ENCODE assay signal across 9 cellular contexts in the genomic region with DNA sequence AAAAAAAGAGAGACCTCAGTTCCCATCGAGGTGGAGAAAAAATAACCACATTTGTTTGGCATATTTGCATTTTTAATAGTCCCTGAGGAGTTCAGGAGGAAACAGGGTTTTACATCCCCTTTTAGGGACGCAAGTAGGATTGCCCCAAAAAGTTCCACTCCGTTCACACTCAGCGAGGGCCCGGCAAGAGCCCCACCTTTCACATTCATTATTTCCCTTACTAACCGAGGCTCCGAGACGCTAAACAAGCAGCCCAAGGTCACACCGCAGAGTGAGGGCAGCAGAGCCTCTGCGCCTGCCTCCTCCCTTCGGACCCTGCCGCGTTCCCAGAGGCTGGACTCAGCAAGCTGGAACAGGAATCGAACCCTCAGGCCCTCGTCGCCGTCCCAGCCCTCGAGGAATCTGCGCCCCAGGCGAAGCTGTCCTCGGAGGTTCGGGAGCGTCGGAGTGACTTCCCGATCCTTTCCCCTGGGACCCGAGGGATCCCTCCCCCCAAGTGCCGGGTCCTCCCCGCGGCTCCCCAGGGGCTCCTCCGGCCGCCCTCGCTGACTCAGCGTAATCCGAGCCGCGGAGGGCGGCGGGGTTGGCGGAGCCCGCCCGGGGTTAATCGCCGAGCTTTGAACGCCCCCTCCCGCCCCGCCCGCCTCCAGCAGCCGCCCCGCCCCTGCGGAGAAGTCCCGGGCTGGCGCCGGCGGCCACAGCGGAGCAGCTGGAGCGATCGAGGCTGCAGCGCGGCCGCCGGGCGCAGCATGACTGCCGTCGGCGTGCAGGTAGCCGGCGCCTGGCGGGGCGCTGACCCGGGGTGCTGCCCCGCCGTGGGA. TPM values are rescaled to one million over a fixed set of nuclear protein-coding genes. Genes with fewer than 3 reads are reported as not detected.
DNase-seq lines count a peak whose midpoint lies in the region; ATAC-seq, FAIRE-seq and TF ChIP-seq lines count a peak whose summit lies in the region.
"Had no signal": no experiment of that assay in that cellular context is flagged by ENCODE, and none has a peak within 500 bp of the region (broad histone marks: within the 10 kb centered on the region; RNA-seq: fewer than 3 reads in every experiment).

A gene with protein sequence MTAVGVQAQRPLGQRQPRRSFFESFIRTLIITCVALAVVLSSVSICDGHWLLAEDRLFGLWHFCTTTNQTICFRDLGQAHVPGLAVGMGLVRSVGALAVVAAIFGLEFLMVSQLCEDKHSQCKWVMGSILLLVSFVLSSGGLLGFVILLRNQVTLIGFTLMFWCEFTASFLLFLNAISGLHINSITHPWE (plus strand): TSS at position 700 of the 821 bp plus-strand sequence. CDS start 50 bp downstream, at position 750.

- no peaks in the 10 kb centered on the region for H3K36me3 Mint-ChIP-seq in WTC11

- DNase-seq in AG04449 (ENCODE audit: low read depth, low spot score): no peak
- DNase-seq in HCEC 1CT: peak; percentile 29
- DNase-seq in LHCN-M2 (ENCODE audit: low read depth): peak; percentile 46
- DNase-seq in WTC11 (ENCODE audit: low spot score): peak; percentile 79
- DNase-seq in Right ventricle myocardium superior: peak; percentile 81
- DNase-seq in pancreas: peak; percentile 78 to 91 (median 82)
- no peak for DNase-seq in NK-92 (lab: John Stamatoyannopoulos, UW; ENCODE audit: unreplicated experiment)

- 2% methylated on average over 42 to 72 of the region's 72 CpGs for WGBS in pancreas, 2 donors

- peaks cover 69% of the 10 kb centered on the region for H3K4me1 Mint-ChIP-seq in WTC11

- H3K4me1 ChIP-seq in pancreas: peaks cover 8 to 20% (median 9%) of the 10 kb centered on the region in 3 donors

- no peaks in the 10 kb centered on the region for H3K27me3 ChIP-seq in pancreas

- TF ChIP-seq CTCF in AG04449 (IDR thresholded peaks at IDR 0.05; ENCODE audit: insufficient read depth, low read length, missing control alignments) (no peak), WTC11 (IDR thresholded peaks at IDR 0.05) (no peak), pancreas (IDR thresholded peaks at IDR 0.05) (no peak)

- H3K36me3 ChIP-seq in pancreas: no peaks in the 10 kb centered on the region

- peak within 1 kb of the TSS; percentile 87 for H3K4me3 Mint-ChIP-seq in WTC11
- H3K4me3 Mint-ChIP-seq: T-helper 1 cell treated with Interleukin-12 subunit alpha and Interleukin-12 subunit beta and Interleukin-4 antibody, amounts not matched to agents 30 μg/mL and 1 μg/mL, for 36 hours had no signal

- H3K4me3 ChIP-seq in AG04449 (ENCODE audit: low read depth, low read length) (peak within 1 kb of the TSS; percentile 46), GM08714 (ENCODE audit: low read length) (peak within 1 kb of the TSS; percentile 59; the same call in 1 of the 2 replicates), pancreas (peak within 1 kb of the TSS; percentile 46 to 66 (median 60))

- peak within 1 kb of the TSS; percentile 85 for H3K27ac Mint-ChIP-seq in WTC11
- H3K27ac Mint-ChIP-seq: T-helper 1 cell treated with Interleukin-12 subunit alpha and Interleukin-12 subunit beta and Interleukin-4 antibody, amounts not matched to agents 30 μg/mL and 1 μg/mL, for 36 hours had no signal

- peak within 1 kb of the TSS; percentile 73 to 79 (median 77) for H3K27ac ChIP-seq in pancreas

- FAIRE-seq in pancreas (lab: Jason Lieb, UNC): no peak

- POLR2A ChIA-PET in AG04449 (lab: Yijun Ruan, JAX) (no interaction called here), WTC11 (lab: Charles Lee) (interaction anchor here (1.6 kb wide), 1 partner anchor 14 kb away, joined by 4 read pairs; no protein-coding TSS in a partner anchor)

- H3K9me3 Mint-ChIP-seq in WTC11: no peaks in the 10 kb centered on the region
- H3K9me3 Mint-ChIP-seq: T-helper 1 cell treated with Interleukin-12 subunit alpha and Interleukin-12 subunit beta and Interleukin-4 antibody, amounts not matched to agents 30 μg/mL and 1 μg/mL, for 36 hours had no signal

- intact Hi-C loops in Right ventricle myocardium superior (cut with DNase I): no loop called here
- intact Hi-C loops in pancreas (cut with DNase I): no loop called here

- ATAC-seq in WTC11 (peak; percentile 69), Right ventricle myocardium superior (ENCODE audit: poor library complexity) (peak; percentile 86), pancreas (peak; percentile 85 to 88 (median 86))

- H3K9me3 ChIP-seq in pancreas: no peaks in the 10 kb centered on the region

- CTCF ChIA-PET in AG04449 (lab: Yijun Ruan, JAX) (interaction anchor here (0.9 kb wide), 1 partner anchor 43 kb away, joined by 3 read pairs; no protein-coding TSS in a partner anchor), WTC11 (lab: Charles Lee) (interaction anchor here (0.6 to 6.9 kb wide), 8 partner anchors 10 to 64 kb away, joined by 3 to 57 read pairs (median 4); no protein-coding TSS in a partner anchor)

- H3K27me3 Mint-ChIP-seq in WTC11 (ENCODE audit: low read depth): peaks cover 25% of the 10 kb centered on the region

TF ChIP-seq in WTC11, 78 proteins besides CTCF, POLR2A, EP300 and RAD21 (continues in another document):
- TF ChIP-seq, protein P1, sequence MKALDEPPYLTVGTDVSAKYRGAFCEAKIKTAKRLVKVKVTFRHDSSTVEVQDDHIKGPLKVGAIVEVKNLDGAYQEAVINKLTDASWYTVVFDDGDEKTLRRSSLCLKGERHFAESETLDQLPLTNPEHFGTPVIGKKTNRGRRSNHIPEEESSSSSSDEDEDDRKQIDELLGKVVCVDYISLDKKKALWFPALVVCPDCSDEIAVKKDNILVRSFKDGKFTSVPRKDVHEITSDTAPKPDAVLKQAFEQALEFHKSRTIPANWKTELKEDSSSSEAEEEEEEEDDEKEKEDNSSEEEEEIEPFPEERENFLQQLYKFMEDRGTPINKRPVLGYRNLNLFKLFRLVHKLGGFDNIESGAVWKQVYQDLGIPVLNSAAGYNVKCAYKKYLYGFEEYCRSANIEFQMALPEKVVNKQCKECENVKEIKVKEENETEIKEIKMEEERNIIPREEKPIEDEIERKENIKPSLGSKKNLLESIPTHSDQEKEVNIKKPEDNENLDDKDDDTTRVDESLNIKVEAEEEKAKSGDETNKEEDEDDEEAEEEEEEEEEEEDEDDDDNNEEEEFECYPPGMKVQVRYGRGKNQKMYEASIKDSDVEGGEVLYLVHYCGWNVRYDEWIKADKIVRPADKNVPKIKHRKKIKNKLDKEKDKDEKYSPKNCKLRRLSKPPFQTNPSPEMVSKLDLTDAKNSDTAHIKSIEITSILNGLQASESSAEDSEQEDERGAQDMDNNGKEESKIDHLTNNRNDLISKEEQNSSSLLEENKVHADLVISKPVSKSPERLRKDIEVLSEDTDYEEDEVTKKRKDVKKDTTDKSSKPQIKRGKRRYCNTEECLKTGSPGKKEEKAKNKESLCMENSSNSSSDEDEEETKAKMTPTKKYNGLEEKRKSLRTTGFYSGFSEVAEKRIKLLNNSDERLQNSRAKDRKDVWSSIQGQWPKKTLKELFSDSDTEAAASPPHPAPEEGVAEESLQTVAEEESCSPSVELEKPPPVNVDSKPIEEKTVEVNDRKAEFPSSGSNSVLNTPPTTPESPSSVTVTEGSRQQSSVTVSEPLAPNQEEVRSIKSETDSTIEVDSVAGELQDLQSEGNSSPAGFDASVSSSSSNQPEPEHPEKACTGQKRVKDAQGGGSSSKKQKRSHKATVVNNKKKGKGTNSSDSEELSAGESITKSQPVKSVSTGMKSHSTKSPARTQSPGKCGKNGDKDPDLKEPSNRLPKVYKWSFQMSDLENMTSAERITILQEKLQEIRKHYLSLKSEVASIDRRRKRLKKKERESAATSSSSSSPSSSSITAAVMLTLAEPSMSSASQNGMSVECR (CRISPR knock-in tag; IDR thresholded peaks at IDR 0.05; ENCODE audit: borderline replicate concordance): peak; percentile 19; the same call in 1 of the 2 replicates
- TF ChIP-seq FOXJ3 (CRISPR knock-in tag; IDR thresholded peaks at IDR 0.05; ENCODE audit: borderline replicate concordance) (no peak), ATF1 (CRISPR knock-in tag; IDR thresholded peaks at IDR 0.05) (no peak), MYBL2 (CRISPR knock-in tag; IDR thresholded peaks at IDR 0.05) (no peak), ZNF423 (CRISPR knock-in tag; IDR thresholded peaks at IDR 0.05) (peak; percentile 36; the same call in 1 of the 2 replicates), NFE2L1 (CRISPR knock-in tag; IDR thresholded peaks at IDR 0.05) (peak; percentile 94), ZNF263 (CRISPR knock-in tag; IDR thresholded peaks at IDR 0.05; ENCODE audit: low read depth) (peak; percentile 12; the same call in 1 of the 2 replicates), SP1 (CRISPR knock-in tag; conservative IDR thresholded peaks at IDR 0.05) (peak; percentile 63; the same call in 1 of the 2 replicates), MXD4 (CRISPR knock-in tag; IDR thresholded peaks at IDR 0.05; ENCODE audit: borderline replicate concordance) (no peak), GABPB1 (CRISPR knock-in tag; IDR thresholded peaks at IDR 0.05) (peak; percentile 59), GTF2I (CRISPR knock-in tag; conservative IDR thresholded peaks at IDR 0.05) (0 out of 2 replicates have a peak, but pooled peaks have one; percentile 38), IRF2 (CRISPR knock-in tag; IDR thresholded peaks at IDR 0.05; ENCODE audit: borderline replicate concordance, low read depth) (no peak)
- TF ChIP-seq, protein P2, sequence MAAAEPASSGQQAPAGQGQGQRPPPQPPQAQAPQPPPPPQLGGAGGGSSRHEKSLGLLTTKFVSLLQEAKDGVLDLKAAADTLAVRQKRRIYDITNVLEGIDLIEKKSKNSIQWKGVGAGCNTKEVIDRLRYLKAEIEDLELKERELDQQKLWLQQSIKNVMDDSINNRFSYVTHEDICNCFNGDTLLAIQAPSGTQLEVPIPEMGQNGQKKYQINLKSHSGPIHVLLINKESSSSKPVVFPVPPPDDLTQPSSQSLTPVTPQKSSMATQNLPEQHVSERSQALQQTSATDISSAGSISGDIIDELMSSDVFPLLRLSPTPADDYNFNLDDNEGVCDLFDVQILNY (CRISPR knock-in tag; IDR thresholded peaks at IDR 0.05): 0 out of 2 replicates have a peak, but pooled peaks have one; percentile 18
- TF ChIP-seq, protein P3, sequence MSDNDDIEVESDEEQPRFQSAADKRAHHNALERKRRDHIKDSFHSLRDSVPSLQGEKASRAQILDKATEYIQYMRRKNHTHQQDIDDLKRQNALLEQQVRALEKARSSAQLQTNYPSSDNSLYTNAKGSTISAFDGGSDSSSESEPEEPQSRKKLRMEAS (CRISPR knock-in tag; IDR thresholded peaks at IDR 0.05): no peak

RNA-seq across cellular contexts. Expression of the gene that starts here (rescaled TPM):
- not detected in 2 replicates for total RNA-seq in LHCN-M2 (2014; rRNA removed)
- polyA plus RNA-seq in LHCN-M2 (2012): 0.04 TPM
- 7.6 to 9.6 TPM (median 8.5 TPM) in 3 replicates for total RNA-seq in WTC11 (2021)
- 2.8 TPM for total RNA-seq in Right ventricle myocardium superior
- total RNA-seq in pancreas: 10 to 100 TPM in 4 of 6 donors, 1 to 10 TPM in 2; 5.2 to 11.2 (median 10.2) TPM
- 10 to 100 TPM; 10.3 to 25.3 TPM for polyA plus RNA-seq in pancreas

Comparison
In these comparisons a context has a peak if more than half of its experiments do, and no peak if none do; other contexts are left out.
1. Peak in DNase-seq in LHCN-M2; RNA of the gene not detected or under 1 TPM.
2. DNase-seq: peak in HCEC 1CT (single experiment), WTC11 (single experiment), Right ventricle myocardium superior (single experiment) and pancreas (6 of 6); none in AG04449 (single experiment) and NK-92 (single experiment).
3. Peak in every context shown above with its lines, with median percentiles within 50 percentile points of each other: H3K4me3 ChIP-seq and ATAC-seq.